ENCODE assay signal across 24 cellular contexts in the genomic region with DNA sequence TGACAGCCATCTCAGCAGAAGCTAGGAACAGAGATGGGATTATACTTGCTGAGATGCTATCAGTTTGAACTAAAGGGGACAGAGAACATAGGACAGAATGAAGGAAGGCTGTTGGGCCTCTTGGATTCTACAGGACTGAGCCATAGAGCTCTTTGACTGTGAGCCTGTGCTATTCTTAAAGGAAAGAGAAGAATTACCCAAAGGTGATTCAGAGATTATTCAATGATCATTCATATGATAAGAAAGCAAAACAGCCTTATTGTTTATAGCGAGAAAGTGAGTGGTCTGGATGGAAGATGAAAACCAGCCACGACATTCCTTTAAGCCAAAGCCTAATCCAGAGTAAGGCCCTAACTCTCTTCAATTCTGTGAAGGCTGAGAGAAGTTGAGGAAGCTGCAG.
"Had no signal": no experiment of that assay in that cellular context is flagged by ENCODE, and none has a peak within 500 bp of the region (broad histone marks: within the 10 kb centered on the region; RNA-seq: fewer than 3 reads in every experiment).

No MANE protein-coding gene starts in this region.

- ATAC-seq: esophagus mucosa; heart right ventricle; left cardiac atrium; left ventricle myocardium superior; right lobe of liver; stimulated activated naive CD8-positive, alpha-beta T cell treated with anti-CD3 and anti-CD28 coated beads, Interleukin-15, Interleukin-2, amounts not matched to agents 100 U/mL and 50 U/mL, for 24 hours had no signal

- H3K27me3 ChIP-seq: colonic mucosa, neutrophil, right lobe of liver had no signal

- H3K4me3 ChIP-seq: colonic mucosa, heart right ventricle, right lobe of liver, thoracic aorta had no signal

- H3K27me3 Mint-ChIP-seq: activated naive CD8-positive, alpha-beta T cell treated with anti-CD3 and anti-CD28 coated beads, Interleukin-2, amount 10 ng/mL, durations not matched to agents 7 days and 5 days had no signal

- H3K27ac Mint-ChIP-seq: activated naive CD4-positive, alpha-beta T cell treated with anti-CD3 and anti-CD28 coated beads for 36 hours; activated naive CD8-positive, alpha-beta T cell treated with anti-CD3 and anti-CD28 coated beads, Interleukin-2, amount 10 ng/mL, durations not matched to agents 7 days and 5 days; activated T-helper 1 cell treated with anti-CD3 and anti-CD28 coated beads, Interleukin-12 subunit alpha, Interleukin-12 subunit beta, Interleukin-2, Interleukin-4 antibody, amounts not matched to agents 30 ng/mL and 10 ng/mL and 1 ng/mL, durations not matched to agents 14 hours and 24 hours and 36 hours; nephron had no signal

- H3K9me3 ChIP-seq: colonic mucosa, heart right ventricle, neutrophil, right lobe of liver, thoracic aorta had no signal

- H3K27ac ChIP-seq: colonic mucosa, heart right ventricle, neutrophil, right lobe of liver, thoracic aorta, VCaP had no signal

- H3K36me3 Mint-ChIP-seq: activated naive CD8-positive, alpha-beta T cell treated with anti-CD3 and anti-CD28 coated beads, Interleukin-2, amount 10 ng/mL, durations not matched to agents 7 days and 5 days had no signal

- H3K9me3 Mint-ChIP-seq: activated naive CD4-positive, alpha-beta T cell treated with anti-CD3 and anti-CD28 coated beads for 36 hours; activated naive CD8-positive, alpha-beta T cell treated with anti-CD3 and anti-CD28 coated beads, Interleukin-2, amount 10 ng/mL, durations not matched to agents 7 days and 5 days; activated T-helper 1 cell treated with anti-CD3 and anti-CD28 coated beads, Interleukin-12 subunit alpha, Interleukin-12 subunit beta, Interleukin-2, Interleukin-4 antibody, amounts not matched to agents 30 ng/mL and 10 ng/mL and 1 ng/mL, durations not matched to agents 14 hours and 24 hours and 36 hours; nephron had no signal

- H3K36me3 ChIP-seq: colonic mucosa, heart right ventricle, neutrophil, right lobe of liver, thoracic aorta had no signal

- H3K4me1 ChIP-seq: colonic mucosa, heart right ventricle, right lobe of liver had no signal

- DNase-seq: activated CD4-positive, alpha-beta T cell treated with anti-CD3 and anti-CD28 coated beads for 48 hours; activated CD4-positive, alpha-beta T cell treated with anti-CD3 and anti-CD28 coated beads, Interleukin-2, amount 50 U/mL, for 48 hours; activated CD8-positive, alpha-beta memory T cell treated with anti-CD3 and anti-CD28 coated beads for 24 hours; activated effector memory CD4-positive, alpha-beta T cell treated with anti-CD3 and anti-CD28 coated beads, Interleukin-2, amount 50 U/mL, for 16 hours; activated naive CD4-positive, alpha-beta T cell treated with anti-CD3 and anti-CD28 coated beads for 36 hours; activated naive CD8-positive, alpha-beta T cell treated with anti-CD3 and anti-CD28 coated beads, Interleukin-2, amount 10 ng/mL, durations not matched to agents 7 days and 5 days; activated T-cell treated with anti-CD3 and anti-CD28 coated beads, Interleukin-2, amount 50 U/mL, for 1 hour; amniotic stem cell; colonic mucosa; effector memory CD4-positive, alpha-beta T cell; foreskin melanocyte; heart right ventricle; left cardiac atrium; left ventricle myocardium superior; right lobe of liver; stimulated activated CD4-positive, alpha-beta T cell treated with anti-CD3 and anti-CD28 coated beads, Interleukin-4, amount 100 ng/mL, for 1 hour; stimulated activated naive CD8-positive, alpha-beta T cell treated with anti-CD3 and anti-CD28 coated beads, Interleukin-15, Interleukin-2, amounts not matched to agents 100 U/mL and 50 U/mL, for 24 hours; trophoblast cell had no signal

- H3K4me1 Mint-ChIP-seq: activated naive CD8-positive, alpha-beta T cell treated with anti-CD3 and anti-CD28 coated beads, Interleukin-2, amount 10 ng/mL, durations not matched to agents 7 days and 5 days; nephron had no signal

- H3K4me3 Mint-ChIP-seq: activated naive CD4-positive, alpha-beta T cell treated with anti-CD3 and anti-CD28 coated beads for 36 hours; activated naive CD8-positive, alpha-beta T cell treated with anti-CD3 and anti-CD28 coated beads, Interleukin-2, amount 10 ng/mL, durations not matched to agents 7 days and 5 days; activated T-helper 1 cell treated with anti-CD3 and anti-CD28 coated beads, Interleukin-12 subunit alpha, Interleukin-12 subunit beta, Interleukin-2, Interleukin-4 antibody, amounts not matched to agents 30 ng/mL and 10 ng/mL and 1 ng/mL, durations not matched to agents 14 hours and 24 hours and 36 hours; nephron had no signal
